In the genomic region with DNA sequence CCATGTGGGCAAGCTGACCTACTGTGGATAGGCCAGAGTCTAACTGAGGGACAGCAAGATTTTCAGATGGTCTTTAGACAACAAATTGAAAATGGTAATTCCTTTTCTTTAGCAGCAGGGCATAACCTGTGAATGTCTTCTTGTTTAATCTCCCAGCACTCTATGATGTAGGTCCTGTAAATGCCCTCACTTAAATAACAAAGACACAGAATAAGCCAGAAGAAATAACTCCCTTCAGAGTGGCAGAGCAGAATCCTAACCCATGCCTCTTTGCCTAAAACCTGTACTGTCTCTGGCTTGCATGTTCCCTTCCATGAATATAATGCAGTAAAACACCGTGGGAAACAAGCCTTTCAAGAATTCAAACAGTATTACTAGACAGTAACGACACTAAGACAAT, we compare ENCODE assay signal across 1 cellular context.
TF ChIP-seq lines count a peak whose summit lies in the region.

No MANE protein-coding gene starts in this region.

TF ChIP-seq in GM23338, 12 proteins besides CTCF, POLR2A, EP300 and RAD21 (continued from another document):
- TF ChIP-seq, protein P1, sequence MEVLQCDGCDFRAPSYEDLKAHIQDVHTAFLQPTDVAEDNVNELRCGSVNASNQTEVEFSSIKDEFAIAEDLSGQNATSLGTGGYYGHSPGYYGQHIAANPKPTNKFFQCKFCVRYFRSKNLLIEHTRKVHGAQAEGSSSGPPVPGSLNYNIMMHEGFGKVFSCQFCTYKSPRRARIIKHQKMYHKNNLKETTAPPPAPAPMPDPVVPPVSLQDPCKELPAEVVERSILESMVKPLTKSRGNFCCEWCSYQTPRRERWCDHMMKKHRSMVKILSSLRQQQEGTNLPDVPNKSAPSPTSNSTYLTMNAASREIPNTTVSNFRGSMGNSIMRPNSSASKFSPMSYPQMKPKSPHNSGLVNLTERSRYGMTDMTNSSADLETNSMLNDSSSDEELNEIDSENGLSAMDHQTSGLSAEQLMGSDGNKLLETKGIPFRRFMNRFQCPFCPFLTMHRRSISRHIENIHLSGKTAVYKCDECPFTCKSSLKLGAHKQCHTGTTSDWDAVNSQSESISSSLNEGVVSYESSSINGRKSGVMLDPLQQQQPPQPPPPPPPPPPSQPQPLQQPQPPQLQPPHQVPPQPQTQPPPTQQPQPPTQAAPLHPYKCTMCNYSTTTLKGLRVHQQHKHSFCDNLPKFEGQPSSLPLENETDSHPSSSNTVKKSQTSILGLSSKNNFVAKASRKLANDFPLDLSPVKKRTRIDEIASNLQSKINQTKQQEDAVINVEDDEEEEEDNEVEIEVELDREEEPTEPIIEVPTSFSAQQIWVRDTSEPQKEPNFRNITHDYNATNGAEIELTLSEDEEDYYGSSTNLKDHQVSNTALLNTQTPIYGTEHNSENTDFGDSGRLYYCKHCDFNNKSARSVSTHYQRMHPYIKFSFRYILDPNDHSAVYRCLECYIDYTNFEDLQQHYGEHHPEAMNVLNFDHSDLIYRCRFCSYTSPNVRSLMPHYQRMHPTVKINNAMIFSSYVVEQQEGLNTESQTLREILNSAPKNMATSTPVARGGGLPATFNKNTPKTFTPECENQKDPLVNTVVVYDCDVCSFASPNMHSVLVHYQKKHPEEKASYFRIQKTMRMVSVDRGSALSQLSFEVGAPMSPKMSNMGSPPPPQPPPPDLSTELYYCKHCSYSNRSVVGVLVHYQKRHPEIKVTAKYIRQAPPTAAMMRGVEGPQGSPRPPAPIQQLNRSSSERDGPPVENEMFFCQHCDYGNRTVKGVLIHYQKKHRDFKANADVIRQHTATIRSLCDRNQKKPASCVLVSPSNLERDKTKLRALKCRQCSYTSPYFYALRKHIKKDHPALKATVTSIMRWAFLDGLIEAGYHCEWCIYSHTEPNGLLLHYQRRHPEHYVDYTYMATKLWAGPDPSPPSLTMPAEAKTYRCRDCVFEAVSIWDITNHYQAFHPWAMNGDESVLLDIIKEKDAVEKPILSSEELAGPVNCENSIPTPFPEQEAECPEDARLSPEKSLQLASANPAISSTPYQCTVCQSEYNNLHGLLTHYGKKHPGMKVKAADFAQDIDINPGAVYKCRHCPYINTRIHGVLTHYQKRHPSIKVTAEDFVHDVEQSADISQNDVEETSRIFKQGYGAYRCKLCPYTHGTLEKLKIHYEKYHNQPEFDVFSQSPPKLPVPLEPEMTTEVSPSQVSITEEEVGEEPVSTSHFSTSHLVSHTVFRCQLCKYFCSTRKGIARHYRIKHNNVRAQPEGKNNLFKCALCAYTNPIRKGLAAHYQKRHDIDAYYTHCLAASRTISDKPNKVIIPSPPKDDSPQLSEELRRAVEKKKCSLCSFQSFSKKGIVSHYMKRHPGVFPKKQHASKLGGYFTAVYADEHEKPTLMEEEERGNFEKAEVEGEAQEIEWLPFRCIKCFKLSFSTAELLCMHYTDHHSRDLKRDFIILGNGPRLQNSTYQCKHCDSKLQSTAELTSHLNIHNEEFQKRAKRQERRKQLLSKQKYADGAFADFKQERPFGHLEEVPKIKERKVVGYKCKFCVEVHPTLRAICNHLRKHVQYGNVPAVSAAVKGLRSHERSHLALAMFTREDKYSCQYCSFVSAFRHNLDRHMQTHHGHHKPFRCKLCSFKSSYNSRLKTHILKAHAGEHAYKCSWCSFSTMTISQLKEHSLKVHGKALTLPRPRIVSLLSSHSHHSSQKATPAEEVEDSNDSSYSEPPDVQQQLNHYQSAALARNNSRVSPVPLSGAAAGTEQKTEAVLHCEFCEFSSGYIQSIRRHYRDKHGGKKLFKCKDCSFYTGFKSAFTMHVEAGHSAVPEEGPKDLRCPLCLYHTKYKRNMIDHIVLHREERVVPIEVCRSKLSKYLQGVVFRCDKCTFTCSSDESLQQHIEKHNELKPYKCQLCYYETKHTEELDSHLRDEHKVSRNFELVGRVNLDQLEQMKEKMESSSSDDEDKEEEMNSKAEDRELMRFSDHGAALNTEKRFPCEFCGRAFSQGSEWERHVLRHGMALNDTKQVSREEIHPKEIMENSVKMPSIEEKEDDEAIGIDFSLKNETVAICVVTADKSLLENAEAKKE (CRISPR knock-in tag; IDR thresholded peaks at IDR 0.05), result no peak
- TF ChIP-seq NANOG (IDR thresholded peaks at IDR 0.05; ENCODE audit: borderline replicate concordance) (no peak), ZNF331 (CRISPR knock-in tag; IDR thresholded peaks at IDR 0.05; ENCODE audit: low read depth) (no peak), EZH2 (IDR thresholded peaks at IDR 0.05; ENCODE audit: low read depth, unreplicated experiment) (no peak)
- TF ChIP-seq, protein P2, sequence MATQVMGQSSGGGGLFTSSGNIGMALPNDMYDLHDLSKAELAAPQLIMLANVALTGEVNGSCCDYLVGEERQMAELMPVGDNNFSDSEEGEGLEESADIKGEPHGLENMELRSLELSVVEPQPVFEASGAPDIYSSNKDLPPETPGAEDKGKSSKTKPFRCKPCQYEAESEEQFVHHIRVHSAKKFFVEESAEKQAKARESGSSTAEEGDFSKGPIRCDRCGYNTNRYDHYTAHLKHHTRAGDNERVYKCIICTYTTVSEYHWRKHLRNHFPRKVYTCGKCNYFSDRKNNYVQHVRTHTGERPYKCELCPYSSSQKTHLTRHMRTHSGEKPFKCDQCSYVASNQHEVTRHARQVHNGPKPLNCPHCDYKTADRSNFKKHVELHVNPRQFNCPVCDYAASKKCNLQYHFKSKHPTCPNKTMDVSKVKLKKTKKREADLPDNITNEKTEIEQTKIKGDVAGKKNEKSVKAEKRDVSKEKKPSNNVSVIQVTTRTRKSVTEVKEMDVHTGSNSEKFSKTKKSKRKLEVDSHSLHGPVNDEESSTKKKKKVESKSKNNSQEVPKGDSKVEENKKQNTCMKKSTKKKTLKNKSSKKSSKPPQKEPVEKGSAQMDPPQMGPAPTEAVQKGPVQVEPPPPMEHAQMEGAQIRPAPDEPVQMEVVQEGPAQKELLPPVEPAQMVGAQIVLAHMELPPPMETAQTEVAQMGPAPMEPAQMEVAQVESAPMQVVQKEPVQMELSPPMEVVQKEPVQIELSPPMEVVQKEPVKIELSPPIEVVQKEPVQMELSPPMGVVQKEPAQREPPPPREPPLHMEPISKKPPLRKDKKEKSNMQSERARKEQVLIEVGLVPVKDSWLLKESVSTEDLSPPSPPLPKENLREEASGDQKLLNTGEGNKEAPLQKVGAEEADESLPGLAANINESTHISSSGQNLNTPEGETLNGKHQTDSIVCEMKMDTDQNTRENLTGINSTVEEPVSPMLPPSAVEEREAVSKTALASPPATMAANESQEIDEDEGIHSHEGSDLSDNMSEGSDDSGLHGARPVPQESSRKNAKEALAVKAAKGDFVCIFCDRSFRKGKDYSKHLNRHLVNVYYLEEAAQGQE (IDR thresholded peaks at IDR 0.05; ENCODE audit: unreplicated experiment), result no peak
